ENCODE assay signal across 36 cellular contexts in the genomic region with DNA sequence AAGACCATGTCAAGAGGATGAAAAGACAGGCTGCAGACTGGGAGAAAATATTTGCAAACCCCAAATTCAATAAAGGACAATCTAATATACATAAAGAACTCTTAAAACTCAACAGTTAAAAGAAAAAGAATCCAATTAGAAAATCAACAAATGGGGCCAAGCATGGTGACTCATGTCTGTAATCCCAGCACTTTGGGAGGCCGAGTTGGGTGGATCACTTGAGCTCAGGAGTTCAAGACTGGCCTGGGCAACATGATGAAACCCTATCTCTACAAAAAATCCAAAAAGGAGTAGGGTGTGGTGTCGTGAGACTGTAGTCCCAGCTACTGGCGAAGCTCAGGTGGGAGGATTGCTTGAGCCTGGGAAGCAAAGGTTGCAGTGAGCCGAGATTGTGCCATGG.
"Had no signal": no experiment of that assay in that cellular context is flagged by ENCODE, and none has a peak within 500 bp of the region (broad histone marks: within the 10 kb centered on the region; RNA-seq: fewer than 3 reads in every experiment).

No MANE protein-coding gene starts in this region.

- H3K27me3 ChIP-seq: adrenal gland, body of pancreas, gastrocnemius medialis, heart left ventricle had no signal

- H3K27ac ChIP-seq: adrenal gland, body of pancreas, epithelial cell of prostate, foreskin keratinocyte, gastrocnemius medialis, heart left ventricle had no signal

- H3K4me3 ChIP-seq: adrenal gland, body of pancreas, gastrocnemius medialis, heart left ventricle had no signal

- ATAC-seq: activated CD4-positive, alpha-beta T cell treated with anti-CD3 and anti-CD28 coated beads for 36 hours; activated CD8-positive, alpha-beta memory T cell treated with anti-CD3 and anti-CD28 coated beads, Interleukin-2, amount 10 ng/mL, durations not matched to agents 7 days and 5 days; activated CD8-positive, alpha-beta T cell treated with anti-CD3 and anti-CD28 coated beads, Interleukin-2, amount 10 ng/mL, durations not matched to agents 7 days and 5 days; activated naive CD8-positive, alpha-beta T cell treated with anti-CD3 and anti-CD28 coated beads, Interleukin-2, amount 50 U/mL, for 24 hours; body of pancreas; effector memory CD8-positive, alpha-beta T cell; foreskin keratinocyte; gastrocnemius medialis; heart left ventricle; T-helper 17 cell had no signal

- H3K9me3 ChIP-seq: adrenal gland, body of pancreas, gastrocnemius medialis, heart left ventricle had no signal

- H3K36me3 Mint-ChIP-seq: activated CD4-positive, alpha-beta memory T cell treated with anti-CD3 and anti-CD28 coated beads for 36 hours; activated CD8-positive, alpha-beta memory T cell treated with anti-CD3 and anti-CD28 coated beads, Interleukin-2, amount 10 ng/mL, durations not matched to agents 7 days and 5 days; activated naive CD4-positive, alpha-beta T cell treated with anti-CD3 and anti-CD28 coated beads, Interleukin-2, amount 50 U/mL, for 24 hours; activated naive CD8-positive, alpha-beta T cell treated with anti-CD3 and anti-CD28 coated beads for 36 hours had no signal

- H3K9me3 Mint-ChIP-seq: activated CD4-positive, alpha-beta memory T cell treated with anti-CD3 and anti-CD28 coated beads for 36 hours; activated CD4-positive, alpha-beta T cell treated with anti-CD3 and anti-CD28 coated beads, Interleukin-2, amount 10 ng/mL, durations not matched to agents 24 days and 14 days; activated naive CD4-positive, alpha-beta T cell treated with anti-CD3 and anti-CD28 coated beads for 36 hours; activated naive CD4-positive, alpha-beta T cell treated with anti-CD3 and anti-CD28 coated beads, Interleukin-2, amount 50 U/mL, for 24 hours; activated naive CD8-positive, alpha-beta T cell treated with anti-CD3 and anti-CD28 coated beads for 36 hours; activated naive CD8-positive, alpha-beta T cell treated with anti-CD3 and anti-CD28 coated beads, Interleukin-2, amount 50 U/mL, for 24 hours; activated T-helper 1 cell treated with anti-CD3 and anti-CD28 coated beads, Interleukin-12 subunit alpha, Interleukin-12 subunit beta, Interleukin-2, Interleukin-4 antibody, amounts not matched to agents 30 ng/mL and 10 ng/mL and 1 ng/mL, durations not matched to agents 14 hours and 24 hours and 36 hours; activated T-helper 2 cell treated with anti-CD3 and anti-CD28 coated beads, Interferon-gamma antibody, Interleukin-2, Interleukin-4, amounts not matched to agents 10 μg/mL and 5 μg/mL and 100 μg/mL, durations not matched to agents 14 hours and 24 hours and 36 hours; effector memory CD8-positive, alpha-beta T cell; T-helper 2 cell treated with Interferon-gamma antibody and Interleukin-4, amounts not matched to agents 5 μg/mL and 100 μg/mL, for 36 hours had no signal

- FAIRE-seq: colon had no signal

- H3K36me3 ChIP-seq: adrenal gland, gastrocnemius medialis, heart left ventricle had no signal

- H3K4me1 Mint-ChIP-seq: activated CD4-positive, alpha-beta T cell treated with anti-CD3 and anti-CD28 coated beads for 36 hours; activated naive CD4-positive, alpha-beta T cell treated with anti-CD3 and anti-CD28 coated beads, Interleukin-2, amount 50 U/mL, for 24 hours; activated naive CD8-positive, alpha-beta T cell treated with anti-CD3 and anti-CD28 coated beads for 36 hours; activated naive CD8-positive, alpha-beta T cell treated with anti-CD3 and anti-CD28 coated beads, Interleukin-2, amount 50 U/mL, for 24 hours; T-helper 17 cell had no signal

- H3K4me1 ChIP-seq: adrenal gland, body of pancreas, foreskin keratinocyte had no signal

- H3K4me3 Mint-ChIP-seq: activated CD4-positive, alpha-beta memory T cell treated with anti-CD3 and anti-CD28 coated beads for 36 hours; activated CD4-positive, alpha-beta T cell treated with anti-CD3 and anti-CD28 coated beads for 36 hours; activated CD4-positive, alpha-beta T cell treated with anti-CD3 and anti-CD28 coated beads, Interleukin-2, amount 10 ng/mL, durations not matched to agents 24 days and 14 days; activated CD8-positive, alpha-beta memory T cell treated with anti-CD3 and anti-CD28 coated beads, Interleukin-2, amount 10 ng/mL, durations not matched to agents 7 days and 5 days; activated CD8-positive, alpha-beta T cell treated with anti-CD3 and anti-CD28 coated beads, Interleukin-2, amount 10 ng/mL, durations not matched to agents 7 days and 5 days; activated naive CD4-positive, alpha-beta T cell treated with anti-CD3 and anti-CD28 coated beads for 36 hours; activated naive CD4-positive, alpha-beta T cell treated with anti-CD3 and anti-CD28 coated beads, Interleukin-2, amount 50 U/mL, for 24 hours; activated naive CD8-positive, alpha-beta T cell treated with anti-CD3 and anti-CD28 coated beads for 36 hours; activated naive CD8-positive, alpha-beta T cell treated with anti-CD3 and anti-CD28 coated beads, Interleukin-2, amount 50 U/mL, for 24 hours; activated T-helper 1 cell treated with anti-CD3 and anti-CD28 coated beads, Interleukin-12 subunit alpha, Interleukin-12 subunit beta, Interleukin-2, Interleukin-4 antibody, amounts not matched to agents 30 ng/mL and 10 ng/mL and 1 ng/mL, durations not matched to agents 14 hours and 24 hours and 36 hours; effector memory CD8-positive, alpha-beta T cell; T-helper 17 cell; T-helper 2 cell treated with Interferon-gamma antibody and Interleukin-4, amounts not matched to agents 5 μg/mL and 100 μg/mL, for 36 hours had no signal

- H3K27ac Mint-ChIP-seq: activated CD4-positive, alpha-beta memory T cell treated with anti-CD3 and anti-CD28 coated beads for 36 hours; activated CD4-positive, alpha-beta T cell treated with anti-CD3 and anti-CD28 coated beads for 36 hours; activated CD4-positive, alpha-beta T cell treated with anti-CD3 and anti-CD28 coated beads, Interleukin-2, amount 10 ng/mL, durations not matched to agents 24 days and 14 days; activated CD8-positive, alpha-beta memory T cell treated with anti-CD3 and anti-CD28 coated beads, Interleukin-2, amount 10 ng/mL, durations not matched to agents 7 days and 5 days; activated CD8-positive, alpha-beta T cell treated with anti-CD3 and anti-CD28 coated beads, Interleukin-2, amount 10 ng/mL, durations not matched to agents 7 days and 5 days; activated naive CD4-positive, alpha-beta T cell treated with anti-CD3 and anti-CD28 coated beads for 36 hours; activated naive CD4-positive, alpha-beta T cell treated with anti-CD3 and anti-CD28 coated beads, Interleukin-2, amount 50 U/mL, for 24 hours; activated naive CD8-positive, alpha-beta T cell treated with anti-CD3 and anti-CD28 coated beads for 36 hours; activated naive CD8-positive, alpha-beta T cell treated with anti-CD3 and anti-CD28 coated beads, Interleukin-2, amount 50 U/mL, for 24 hours; activated T-helper 1 cell treated with anti-CD3 and anti-CD28 coated beads, Interleukin-12 subunit alpha, Interleukin-12 subunit beta, Interleukin-2, Interleukin-4 antibody, amounts not matched to agents 30 ng/mL and 10 ng/mL and 1 ng/mL, durations not matched to agents 14 hours and 24 hours and 36 hours; activated T-helper 2 cell treated with anti-CD3 and anti-CD28 coated beads, Interferon-gamma antibody, Interleukin-2, Interleukin-4, amounts not matched to agents 10 μg/mL and 5 μg/mL and 100 μg/mL, durations not matched to agents 14 hours and 24 hours and 36 hours; effector memory CD8-positive, alpha-beta T cell; T-helper 17 cell; T-helper 2 cell treated with Interferon-gamma antibody and Interleukin-4, amounts not matched to agents 5 μg/mL and 100 μg/mL, for 36 hours had no signal

- DNase-seq: activated CD4-positive, alpha-beta memory T cell treated with anti-CD3 and anti-CD28 coated beads for 36 hours; activated CD4-positive, alpha-beta T cell treated with anti-CD3 and anti-CD28 coated beads for 36 hours; activated CD4-positive, alpha-beta T cell treated with anti-CD3 and anti-CD28 coated beads, Interleukin-2, amount 10 ng/mL, durations not matched to agents 24 days and 14 days; activated CD4-positive, CD25-positive, alpha-beta regulatory T cell; activated CD4-positive, CD25-positive, alpha-beta regulatory T cell treated with anti-CD3 and anti-CD28 coated beads, Interleukin-2, amount 50 U/mL, for 72 hours; activated CD8-positive, alpha-beta memory T cell treated with anti-CD3 and anti-CD28 coated beads, Interleukin-2, amount 10 ng/mL, durations not matched to agents 7 days and 5 days; activated CD8-positive, alpha-beta memory T cell treated with anti-CD3 and anti-CD28 coated beads, Interleukin-2, amount 50 U/mL, for 4 hours; activated CD8-positive, alpha-beta T cell treated with anti-CD3 and anti-CD28 coated beads, Interleukin-2, amount 10 ng/mL, durations not matched to agents 7 days and 5 days; activated effector memory CD4-positive, alpha-beta T cell treated with anti-CD3 and anti-CD28 coated beads, Interleukin-2, amount 50 U/mL, for 16 hours; activated naive CD4-positive, alpha-beta T cell treated with anti-CD3 and anti-CD28 coated beads for 36 hours; activated naive CD8-positive, alpha-beta T cell treated with anti-CD3 and anti-CD28 coated beads for 36 hours; activated naive CD8-positive, alpha-beta T cell treated with anti-CD3 and anti-CD28 coated beads, Interleukin-2, amount 50 U/mL, for 24 hours; activated T-cell treated with anti-CD3 and anti-CD28 coated beads, Interleukin-2, amount 50 U/mL, for 1 hour; activated T-cell treated with anti-CD3 and anti-CD28 coated beads, Interleukin-2, amount 50 U/mL, for 48 hours; adrenal gland; amygdala; aorta; body of pancreas; caudate nucleus; cortex of kidney; dermis blood vessel endothelial cell; effector CD4-positive, alpha-beta T cell; effector memory CD8-positive, alpha-beta T cell; foreskin keratinocyte; gastrocnemius medialis; glutamatergic neuron; heart left ventricle; T-helper 1 cell; T-helper 17 cell; T1000 had no signal
